In the genomic region with DNA sequence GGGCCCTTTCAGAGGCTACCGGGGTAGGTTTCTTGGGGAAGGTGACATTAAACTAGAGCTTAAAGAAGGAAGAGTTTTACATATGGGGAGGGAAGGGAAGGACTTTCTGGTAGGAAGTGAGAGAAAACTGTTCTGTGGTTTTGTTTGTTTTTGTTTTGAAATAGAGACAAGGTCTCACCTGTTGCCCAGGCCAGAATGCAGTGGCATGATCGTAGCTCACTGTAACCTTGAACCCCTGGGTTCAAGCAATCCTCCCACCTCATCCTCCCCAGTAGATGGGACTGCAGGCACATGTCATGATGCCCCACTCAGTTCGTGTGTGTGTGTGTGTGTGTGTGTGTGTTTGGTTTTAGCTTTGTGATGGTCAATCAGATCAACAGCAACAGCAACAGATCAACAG, we compare ENCODE assay signal across 19 cellular contexts.
"Had no signal": no experiment of that assay in that cellular context is flagged by ENCODE, and none has a peak within 500 bp of the region (broad histone marks: within the 10 kb centered on the region; RNA-seq: fewer than 3 reads in every experiment).

No MANE protein-coding gene starts in this region.

- H3K9me3 ChIP-seq: SK-N-SH had no signal

- FAIRE-seq: RCC 7860 had no signal

- H3K4me2 ChIP-seq: SK-N-SH had no signal

- DNase-seq: IMR-90, Karpas-422, KG1, MM.1S, NCI-H1092 treated with DMSO at 0.1 percent for 48 hours, NCI-H1436, NCI-H187, NCI-H2029 treated with DMSO at 0.1 percent for 48 hours, NCI-H2171 treated with DMSO at 0.1 percent for 48 hours, NCI-H345, NCI-H446 treated with DMSO at 0.1 percent for 48 hours, NCI-H510A treated with DMSO at 0.1 percent for 48 hours, NCI-H526, NCI-H82, SHP77, SK-N-SH, SW 1271 had no signal

- H3K9ac ChIP-seq: SK-N-SH had no signal

- H3K27ac ChIP-seq: RWPE1 had no signal
